Comparison of ENCODE assay signal across 17 cellular contexts in genomic region chr1:67390041-67390887, GRCh38. TPM values are rescaled to one million over a fixed set of nuclear protein-coding genes. Genes with fewer than 3 reads are reported as not detected.
DNase-seq lines count a peak whose midpoint lies in the region; ATAC-seq, FAIRE-seq and TF ChIP-seq lines count a peak whose summit lies in the region.
"Had no signal": no experiment of that assay in that cellular context is flagged by ENCODE, and none has a peak within 500 bp of the region (broad histone marks: within the 10 kb centered on the region; RNA-seq: fewer than 3 reads in every experiment).

No MANE protein-coding gene starts in this region.

- no peak overlapping the region for H3K4me3 ChIP-seq in mammary epithelial cell (replicated peaks in 1 of 3; ENCODE audit: insufficient read depth in 1 of 3, low read depth in 2 of 3, low read length in 3 of 3)
- H3K4me3 ChIP-seq in fibroblast of the aortic adventitia (ENCODE audit: low read depth, low read length) = no peak overlapping the region
- H3K4me3 ChIP-seq in heart right ventricle = no peak overlapping the region
- H3K4me3 ChIP-seq: coronary artery, hepatocyte, mucosa of descending colon, SJSA1, transverse colon had no signal

- CTCF ChIA-PET in mammary epithelial cell (lab: Charles Lee; ENCODE audit: low non-redundant PET) = no interaction called here
- CTCF ChIA-PET in MCF 10A (lab: Yijun Ruan, JAX) = interaction anchor here (0.6 to 1.7 kb wide), 4 partner anchors 17 to 110 kb away, joined by 3 to 4 read pairs (median 4); no protein-coding TSS in a partner anchor

- H3K27ac ChIP-seq in mammary epithelial cell (ENCODE audit: insufficient read depth, low read depth, low read length) (no peak overlapping the region), heart right ventricle (no peak overlapping the region)
- H3K27ac ChIP-seq: coronary artery, hepatocyte, SJSA1, transverse colon had no signal

- no peak for FAIRE-seq in urothelium cell line (lab: Jason Lieb, UNC)

- H3K4me2 ChIP-seq in mammary epithelial cell (ENCODE audit: insufficient read depth, low read depth, low read length) = no peak overlapping the region
- H3K4me2 ChIP-seq: hepatocyte had no signal

- H3K9ac ChIP-seq in mammary epithelial cell (ENCODE audit: insufficient read depth, low read length) = no peak overlapping the region

- H2AFZ ChIP-seq in mammary epithelial cell (ENCODE audit: low read depth, low read length) = no peak overlapping the region
- H2AFZ ChIP-seq: hepatocyte had no signal

- peak; percentile 16 for ATAC-seq in activated T-helper 17 cell treated with anti-CD3 and anti-CD28 coated beads, Interleukin-2, amount 50 U/mL, for 72 hours (replicated peaks)
- no peak for ATAC-seq in heart right ventricle
- ATAC-seq: mucosa of descending colon, sciatic nerve had no signal

- peaks cover 12% of the 10 kb centered on the region for H3K4me1 Mint-ChIP-seq in MCF 10A (ENCODE audit: insufficient read depth, unreplicated experiment)
- H3K4me1 Mint-ChIP-seq in activated T-helper 17 cell treated with anti-CD3 and anti-CD28 coated beads, Interleukin-2, amount 50 U/mL, for 72 hours = no peaks in the 10 kb centered on the region

- POLR2A ChIA-PET in MCF 10A (lab: Yijun Ruan, JAX) = interaction anchor here (0.6 to 1.3 kb wide), 3 partner anchors 8 to 697 kb away, joined by 3 to 6 read pairs (median 3); no protein-coding TSS in a partner anchor

- no peaks in the 10 kb centered on the region for H3K27me3 Mint-ChIP-seq in MCF 10A (ENCODE audit: insufficient read depth, unreplicated experiment)
- H3K27me3 Mint-ChIP-seq in activated T-helper 17 cell treated with anti-CD3 and anti-CD28 coated beads, Interleukin-2, amount 50 U/mL, for 72 hours = no peaks in the 10 kb centered on the region

- H3K27me3 ChIP-seq in mammary epithelial cell (ENCODE audit: insufficient read depth, low read length) (no peaks in the 10 kb centered on the region), heart right ventricle (no peaks in the 10 kb centered on the region)
- H3K27me3 ChIP-seq: hepatocyte, SJSA1, transverse colon had no signal

- no peak overlapping the region for H3K4me3 Mint-ChIP-seq in MCF 10A (ENCODE audit: unreplicated experiment)
- no peak overlapping the region for H3K4me3 Mint-ChIP-seq in activated T-helper 17 cell treated with anti-CD3 and anti-CD28 coated beads, Interleukin-2, amount 50 U/mL, for 72 hours

- peaks cover 24% of the 10 kb centered on the region for H3K36me3 Mint-ChIP-seq in MCF 10A (ENCODE audit: insufficient read depth, unreplicated experiment)
- H3K36me3 Mint-ChIP-seq in activated T-helper 17 cell treated with anti-CD3 and anti-CD28 coated beads, Interleukin-2, amount 50 U/mL, for 72 hours (ENCODE audit: low read depth) = peaks cover 97% of the 10 kb centered on the region

- H3K36me3 ChIP-seq in mammary epithelial cell (ENCODE audit: insufficient read depth, low read length) (no peaks in the 10 kb centered on the region), heart right ventricle (peaks cover 0 to 2% (median 0%) of the 10 kb centered on the region in 9 donors)
- H3K36me3 ChIP-seq: SJSA1, transverse colon had no signal

- no TSS peak for BruUV-seq in mammary epithelial cell (replicated peaks; lab: Mats Ljungman, UMichigan)
- no TSS peak for BruUV-seq in MCF 10A (replicated peaks; lab: Mats Ljungman, UMichigan)

- TF ChIP-seq CTCF in mammary epithelial cell (conservative IDR thresholded peaks at IDR 0.05 in 1 of 2, IDR thresholded peaks at IDR 0.05 in 1 of 2; ENCODE audit: extremely low read depth in 1 of 2, insufficient read depth in 1 of 2, low read depth in 1 of 2, low read length in 2 of 2) = no peak
- TF ChIP-seq CTCF in MCF 10A (IDR thresholded peaks at IDR 0.05; ENCODE audit: unreplicated experiment) = no peak
- TF ChIP-seq CTCF in fibroblast of the aortic adventitia (IDR thresholded peaks at IDR 0.05; ENCODE audit: insufficient read depth, low read length) = no peak
- no peak for TF ChIP-seq CTCF in heart right ventricle (IDR thresholded peaks at IDR 0.05)

- H3K79me2 ChIP-seq in mammary epithelial cell (ENCODE audit: insufficient read depth, low read length) = no peaks in the 10 kb centered on the region
- H3K79me2 ChIP-seq: hepatocyte had no signal

- H3K4me1 ChIP-seq in mammary epithelial cell (ENCODE audit: insufficient read depth, low read length) (peaks cover 5% of the 10 kb centered on the region), heart right ventricle (peaks cover 0 to 28% (median 11%) of the 10 kb centered on the region in 9 donors)
- H3K4me1 ChIP-seq: transverse colon had no signal

- 100% methylated on average over 3 of the region's 3 CpGs for WGBS in mammary epithelial cell (ENCODE audit: low coverage, missing lambda C conversion rate)
- WGBS in heart right ventricle, 2 donors = 91 to 95% methylated on average over 3 of the region's 3 CpGs

- H3K9me3 Mint-ChIP-seq in MCF 10A (ENCODE audit: unreplicated experiment) = no peaks in the 10 kb centered on the region
- H3K9me3 Mint-ChIP-seq in activated T-helper 17 cell treated with anti-CD3 and anti-CD28 coated beads, Interleukin-2, amount 50 U/mL, for 72 hours = no peaks in the 10 kb centered on the region

- dilution Hi-C loops in mammary epithelial cell (cut with HindIII; ENCODE audit: low sequenced_read_pairs) = no loop called here

- DNase-seq in mammary epithelial cell = peak; percentile 62
- DNase-seq in MCF 10A (ENCODE audit: unreplicated experiment) = no peak
- DNase-seq in fibroblast of the aortic adventitia (ENCODE audit: low read depth) = peak; percentile 77
- DNase-seq in urothelium cell line (ENCODE audit: low spot score) = peak; percentile 20
- no peak for DNase-seq in midbrain (lab: John Stamatoyannopoulos, UW)
- no peak for DNase-seq in heart right ventricle
- DNase-seq in D341Med (ENCODE audit: low spot score) = no peak
- DNase-seq: activated CD4-positive, alpha-beta T cell treated with anti-CD3 and anti-CD28 coated beads for 4 hours; activated gamma-delta T cell; mucosa of descending colon; NCI-H524; transverse colon had no signal

- H3K9me3 ChIP-seq in mammary epithelial cell (replicated peaks; ENCODE audit: insufficient read depth, low read length) (peaks cover under 1% of the 10 kb centered on the region), heart right ventricle (peaks cover 0 to under 1% (median 0%) of the 10 kb centered on the region in 11 donors)
- H3K9me3 ChIP-seq: mucosa of descending colon, SJSA1, transverse colon had no signal

- in situ Hi-C loops in mammary epithelial cell (cut with MboI; ENCODE audit: low sequenced_read_pairs in 2 of 2) = no loop called here

- intact Hi-C loops in mammary epithelial cell (cut with micrococcal nuclease) (no loop called here), MCF 10A (cut with micrococcal nuclease) (no loop called here), heart right ventricle (cut with DNase I) (no loop called here)

- no peaks in the 10 kb centered on the region for H4K20me1 ChIP-seq in mammary epithelial cell (ENCODE audit: insufficient read depth, low read length)

- H3K27ac Mint-ChIP-seq in MCF 10A (ENCODE audit: low read depth, unreplicated experiment) = no peak overlapping the region
- peak overlapping the region; percentile 14 for H3K27ac Mint-ChIP-seq in activated T-helper 17 cell treated with anti-CD3 and anti-CD28 coated beads, Interleukin-2, amount 50 U/mL, for 72 hours

RNA-seq across cellular contexts. Expression of gene SERBP1, which starts 39.9 kb away (rescaled TPM):
- total RNA-seq in mammary epithelial cell = 100 to 1,000 TPM; 166 to 276 TPM
- polyA plus RNA-seq in mammary epithelial cell = 229 TPM
- polyA minus RNA-seq in mammary epithelial cell = 119 TPM
- 233 and 315 TPM in 2 replicates for total RNA-seq in MCF 10A (2022)
- total RNA-seq in activated T-helper 17 cell treated with anti-CD3 and anti-CD28 coated beads, Interleukin-2, amount 50 U/mL, for 72 hours = 100 to 1,000 TPM; 225 to 393 TPM
- 232 and 420 TPM in 2 replicates for total RNA-seq in fibroblast of the aortic adventitia (ENCODE audit: low replicate concordance)
- 100 to 1,000 TPM; 121 to 153 (median 142) TPM for total RNA-seq in heart right ventricle
- 100 to 1,000 TPM in 1 of 2 donors, 10 to 100 TPM in 1; 58.3 to 121 TPM for polyA plus RNA-seq in heart right ventricle

Comparison
In these comparisons a context has a peak if more than half of its experiments do, and no peak if none do; other contexts are left out.
1. DNase-seq: peak in mammary epithelial cell (single experiment), fibroblast of the aortic adventitia (single experiment) and urothelium cell line (single experiment); none in MCF 10A (single experiment), midbrain (single experiment), heart right ventricle (0 of 2) and D341Med (single experiment).